9 cellular contexts compared by ENCODE assay signal in genomic region chr12:53725824-53726223, GRCh38. TPM values are rescaled to one million over a fixed set of nuclear protein-coding genes. Genes with fewer than 3 reads are reported as not detected.
DNase-seq lines count a peak whose midpoint lies in the region; ATAC-seq lines count a peak whose summit lies in the region.
"Had no signal": no experiment of that assay in that cellular context is flagged by ENCODE, and none has a peak within 500 bp of the region (broad histone marks: within the 10 kb centered on the region; RNA-seq: fewer than 3 reads in every experiment).

No MANE protein-coding gene starts in this region.

- H3K4me1 Mint-ChIP-seq in activated CD8-positive, alpha-beta memory T cell treated with anti-CD3 and anti-CD28 coated beads, Interleukin-2, amount 10 ng/mL, durations not matched to agents 7 days and 5 days = peaks cover 26% of the 10 kb centered on the region
- peaks cover 21% of the 10 kb centered on the region for H3K4me1 Mint-ChIP-seq in activated naive CD8-positive, alpha-beta T cell (ENCODE audit: low read depth)

- no peak overlapping the region for H3K4me3 Mint-ChIP-seq in activated CD8-positive, alpha-beta memory T cell treated with anti-CD3 and anti-CD28 coated beads, Interleukin-2, amount 10 ng/mL, durations not matched to agents 7 days and 5 days
- peak overlapping the region; percentile 98 for H3K4me3 Mint-ChIP-seq in activated naive CD8-positive, alpha-beta T cell

- CTCF ChIA-PET in activated CD8-positive, alpha-beta memory T cell treated with anti-CD3 and anti-CD28 coated beads, Interleukin-2, amount 10 ng/mL, durations not matched to agents 7 days and 5 days (lab: Charles Lee) = interaction anchor here (1.4 to 18.9 kb wide), 3 partner anchors 17 to 50 kb away, joined by 7 to 270 read pairs (median 15); partner anchors contain the start of gene ATP5MC2

- peaks cover under 1% of the 10 kb centered on the region for H3K27me3 Mint-ChIP-seq in activated CD8-positive, alpha-beta memory T cell treated with anti-CD3 and anti-CD28 coated beads, Interleukin-2, amount 10 ng/mL, durations not matched to agents 7 days and 5 days
- H3K27me3 Mint-ChIP-seq in activated naive CD8-positive, alpha-beta T cell = no peaks in the 10 kb centered on the region

- peak overlapping the region; percentile 90 for H3K27ac Mint-ChIP-seq in activated CD8-positive, alpha-beta memory T cell treated with anti-CD3 and anti-CD28 coated beads, Interleukin-2, amount 10 ng/mL, durations not matched to agents 7 days and 5 days
- no peak overlapping the region for H3K27ac Mint-ChIP-seq in activated naive CD8-positive, alpha-beta T cell

- peaks cover 2% of the 10 kb centered on the region for H3K36me3 Mint-ChIP-seq in activated CD8-positive, alpha-beta memory T cell treated with anti-CD3 and anti-CD28 coated beads, Interleukin-2, amount 10 ng/mL, durations not matched to agents 7 days and 5 days
- peaks cover 3% of the 10 kb centered on the region for H3K36me3 Mint-ChIP-seq in activated naive CD8-positive, alpha-beta T cell

- no peaks in the 10 kb centered on the region for H3K9me3 ChIP-seq in subcutaneous abdominal adipose tissue (ENCODE audit: control insufficient read depth in 5 of 5, low read length in 5 of 5)

- DNase-seq in activated CD8-positive, alpha-beta memory T cell treated with anti-CD3 and anti-CD28 coated beads, Interleukin-2, amount 10 ng/mL, durations not matched to agents 7 days and 5 days = no peak
- DNase-seq in activated CD8-positive, alpha-beta memory T cell treated with anti-CD3 and anti-CD28 coated beads, Interleukin-2, amount 50 U/mL, for 48 hours = no peak
- peak; percentile 37 to 62 for DNase-seq in left colon
- no peak for DNase-seq in OCI-M2 (lab: John Stamatoyannopoulos, UW; ENCODE audit: unreplicated experiment)
- DNase-seq in CD1c-positive myeloid dendritic cell (ENCODE audit: extremely low spot score) = no peak

- H3K4me1 ChIP-seq in subcutaneous abdominal adipose tissue (ENCODE audit: control insufficient read depth in 5 of 5, insufficient read depth in 5 of 5, low read length in 5 of 5) = peaks cover 4 to 45% (median 23%) of the 10 kb centered on the region in 5 donors

- no peaks in the 10 kb centered on the region for H3K27me3 ChIP-seq in subcutaneous abdominal adipose tissue (ENCODE audit: control insufficient read depth in 5 of 5, insufficient read depth in 4 of 5, low read length in 5 of 5)

- peak overlapping the region in 4 of 5 donors; percentile 26 to 97 (median 96) for H3K9ac ChIP-seq in subcutaneous abdominal adipose tissue (ENCODE audit: low read length in 5 of 5)

- H3K27ac ChIP-seq in subcutaneous abdominal adipose tissue (ENCODE audit: low read depth, low read length) = no peak overlapping the region
- H3K27ac ChIP-seq: C4-2B had no signal

- H3K36me3 ChIP-seq in subcutaneous abdominal adipose tissue (ENCODE audit: control insufficient read depth in 5 of 5, insufficient read depth in 5 of 5, low read length in 5 of 5) = peaks cover 13 to 46% (median 42%) of the 10 kb centered on the region in 5 donors

- no peak for ATAC-seq in activated CD8-positive, alpha-beta memory T cell treated with anti-CD3 and anti-CD28 coated beads, Interleukin-2, amount 10 ng/mL, durations not matched to agents 7 days and 5 days
- ATAC-seq in left colon (no peak), HG02981 (IDR thresholded peaks at IDR 0.05; ENCODE audit: unreplicated experiment) (no peak)

- H3K9me3 Mint-ChIP-seq in activated CD8-positive, alpha-beta memory T cell treated with anti-CD3 and anti-CD28 coated beads, Interleukin-2, amount 10 ng/mL, durations not matched to agents 7 days and 5 days (ENCODE audit: low read depth) = no peaks in the 10 kb centered on the region
- no peaks in the 10 kb centered on the region for H3K9me3 Mint-ChIP-seq in activated naive CD8-positive, alpha-beta T cell (ENCODE audit: low read depth)

- intact Hi-C loops in left colon (cut with DNase I, micrococcal nuclease) = no loop called here

- peak overlapping the region; percentile 93 to 99 (median 95) for H3K4me3 ChIP-seq in subcutaneous abdominal adipose tissue (ENCODE audit: low read depth in 1 of 5, low read length in 5 of 5)

RNA-seq across cellular contexts. Expression of gene CALCOCO1, which starts 1.4 kb away (rescaled TPM):
- total RNA-seq in activated CD8-positive, alpha-beta memory T cell treated with anti-CD3 and anti-CD28 coated beads, Interleukin-2, amount 10 ng/mL, durations not matched to agents 7 days and 5 days = 10 to 100 TPM; 39.0 to 40.0 TPM
- 10 to 100 TPM; 65.0 to 91.0 TPM for total RNA-seq in left colon

RNA-seq across cellular contexts. Expression of gene CISTR, which starts 26.0 kb away (rescaled TPM):
- total RNA-seq in activated CD8-positive, alpha-beta memory T cell treated with anti-CD3 and anti-CD28 coated beads, Interleukin-2, amount 10 ng/mL, durations not matched to agents 7 days and 5 days = not detected
- total RNA-seq in left colon = not detected

RNA-seq across cellular contexts. Expression of gene ATP5MC2, which starts 49.9 kb away (rescaled TPM):
- 100 to 1,000 TPM; 253 to 333 TPM for total RNA-seq in activated CD8-positive, alpha-beta memory T cell treated with anti-CD3 and anti-CD28 coated beads, Interleukin-2, amount 10 ng/mL, durations not matched to agents 7 days and 5 days
- 100 to 1,000 TPM; 323 to 371 TPM for total RNA-seq in left colon

Comparison
In these comparisons a context has a peak if more than half of its experiments do, and no peak if none do; other contexts are left out.
1. DNase-seq: peak in left colon (2 of 2); none in activated CD8-positive, alpha-beta memory T cell treated with anti-CD3 and anti-CD28 coated beads, Interleukin-2, amount 10 ng/mL, durations not matched to agents 7 days and 5 days (single experiment), activated CD8-positive, alpha-beta memory T cell treated with anti-CD3 and anti-CD28 coated beads, Interleukin-2, amount 50 U/mL, for 48 hours (single experiment), OCI-M2 (single experiment) and CD1c-positive myeloid dendritic cell (single experiment).